In genomic region chr2:233469261-233470006, GRCh38 we compare ENCODE assay signal across 15 cellular contexts.
DNase-seq lines count a peak whose midpoint lies in the region; ATAC-seq and TF ChIP-seq lines count a peak whose summit lies in the region.
"Had no signal": no experiment of that assay in that cellular context is flagged by ENCODE, and none has a peak within 500 bp of the region (broad histone marks: within the 10 kb centered on the region; RNA-seq: fewer than 3 reads in every experiment).

No MANE protein-coding gene starts in this region.

- H3K4me3 ChIP-seq in fibroblast of lung (replicated peaks in 1 of 4; ENCODE audit: control extremely low read depth in 1 of 4, insufficient read depth in 1 of 4, low read depth in 3 of 4, low read length in 4 of 4), result no peak overlapping the region
- no peak overlapping the region for H3K4me3 ChIP-seq in mucosa of stomach (ENCODE audit: low read length)
- no peak overlapping the region for H3K4me3 ChIP-seq in thyroid gland (replicated peaks in 1 of 3)
- H3K4me3 ChIP-seq: adrenal gland, SJSA1, skin epidermis had no signal

- TF ChIP-seq CTCF in activated CD8-positive, alpha-beta T cell treated with anti-CD3 and anti-CD28 coated beads for 36 hours (IDR thresholded peaks at IDR 0.05), result no peak
- TF ChIP-seq CTCF in fibroblast of lung (conservative IDR thresholded peaks at IDR 0.05 in 1 of 2, IDR thresholded peaks at IDR 0.05 in 1 of 2; ENCODE audit: low read depth in 1 of 2, low read length in 2 of 2) (no peak), thyroid gland (IDR thresholded peaks at IDR 0.05) (no peak)

- ATAC-seq in activated CD8-positive, alpha-beta T cell treated with anti-CD3 and anti-CD28 coated beads for 36 hours, result no peak
- no peak for ATAC-seq in activated CD8-positive, alpha-beta T cell treated with anti-CD3 and anti-CD28 coated beads, Interleukin-2, amount 10 ng/mL, durations not matched to agents 7 days and 5 days
- no peak for ATAC-seq in HG02678 (IDR thresholded peaks at IDR 0.05; ENCODE audit: unreplicated experiment)

- H4K20me1 ChIP-seq in fibroblast of lung (ENCODE audit: control insufficient read depth, extremely low read depth, insufficient read depth, low read length), result no peaks in the 10 kb centered on the region

- peak overlapping the region; percentile 23 for H3K27ac ChIP-seq in fibroblast of lung (ENCODE audit: insufficient read depth, low read length)
- H3K27ac ChIP-seq in thyroid gland, result peak overlapping the region in 2 of 3 donors; percentile 26 to 47
- H3K27ac ChIP-seq: epithelial cell of prostate, SJSA1 had no signal

- H3K4me2 ChIP-seq in fibroblast of lung (ENCODE audit: extremely low read depth, insufficient read depth, low read length), result peak overlapping the region; percentile 35

- H3K79me2 ChIP-seq in fibroblast of lung (ENCODE audit: control insufficient read depth, insufficient read depth, low read length), result no peaks in the 10 kb centered on the region

- H3K36me3 ChIP-seq in fibroblast of lung (ENCODE audit: control insufficient read depth, insufficient read depth, low read length), result peaks cover 10% of the 10 kb centered on the region
- H3K36me3 ChIP-seq in mucosa of stomach (ENCODE audit: control insufficient read depth, insufficient read depth, low read length), result peaks cover 29% of the 10 kb centered on the region
- H3K36me3 ChIP-seq in thyroid gland, result peaks cover 15 to 21% of the 10 kb centered on the region in 2 donors

- H3K9me3 ChIP-seq in fibroblast of lung (ENCODE audit: control insufficient read depth, insufficient read depth, low read depth, low read length) (no peaks in the 10 kb centered on the region), mucosa of stomach (ENCODE audit: control insufficient read depth, low read length) (no peaks in the 10 kb centered on the region), thyroid gland (no peaks in the 10 kb centered on the region)
- H3K9me3 ChIP-seq: adrenal gland, SJSA1 had no signal

- POLR2A ChIA-PET in activated CD8-positive, alpha-beta T cell treated with anti-CD3 and anti-CD28 coated beads for 36 hours (lab: Charles Lee), result interaction anchor here (1.0 to 1.3 kb wide), 2 partner anchors 16 to 32 kb away, joined by 3 read pairs; no protein-coding TSS in a partner anchor
- POLR2A ChIA-PET in activated CD8-positive, alpha-beta T cell treated with anti-CD3 and anti-CD28 coated beads, Interleukin-2, amount 10 ng/mL, durations not matched to agents 7 days and 5 days (lab: Charles Lee), result no interaction called here

- H3K27me3 Mint-ChIP-seq in activated CD8-positive, alpha-beta T cell treated with anti-CD3 and anti-CD28 coated beads for 36 hours, result no peaks in the 10 kb centered on the region
- H3K27me3 Mint-ChIP-seq in activated CD8-positive, alpha-beta T cell treated with anti-CD3 and anti-CD28 coated beads, Interleukin-2, amount 10 ng/mL, durations not matched to agents 7 days and 5 days (ENCODE audit: low read depth), result no peaks in the 10 kb centered on the region

- H3K4me1 Mint-ChIP-seq in activated CD8-positive, alpha-beta T cell treated with anti-CD3 and anti-CD28 coated beads for 36 hours (ENCODE audit: low read depth), result no peaks in the 10 kb centered on the region
- no peaks in the 10 kb centered on the region for H3K4me1 Mint-ChIP-seq in activated CD8-positive, alpha-beta T cell treated with anti-CD3 and anti-CD28 coated beads, Interleukin-2, amount 10 ng/mL, durations not matched to agents 7 days and 5 days (ENCODE audit: low read depth)

- no peaks in the 10 kb centered on the region for H3K27me3 ChIP-seq in fibroblast of lung (ENCODE audit: control insufficient read depth, insufficient read depth, low read length)
- H3K27me3 ChIP-seq in mucosa of stomach (ENCODE audit: control insufficient read depth, insufficient read depth, low read length), result no peaks in the 10 kb centered on the region
- H3K27me3 ChIP-seq in thyroid gland, result no peaks in the 10 kb centered on the region
- H3K27me3 ChIP-seq: adrenal gland, SJSA1 had no signal

- H3K9ac ChIP-seq in fibroblast of lung (ENCODE audit: insufficient read depth, low read length), result no peak overlapping the region
- peak overlapping the region; percentile 7 for H3K9ac ChIP-seq in mucosa of stomach (ENCODE audit: low read length)

- 82 to 84% methylated on average over 26 to 31 of the region's 32 CpGs for WGBS in thyroid gland, 2 donors

- intact Hi-C loops in activated CD8-positive, alpha-beta T cell treated with anti-CD3 and anti-CD28 coated beads for 36 hours (cut with micrococcal nuclease), result no loop called here
- intact Hi-C loops in thyroid gland (cut with DNase I), result no loop called here

- CTCF ChIA-PET in activated CD8-positive, alpha-beta T cell treated with anti-CD3 and anti-CD28 coated beads for 36 hours (lab: Charles Lee), result no interaction called here
- CTCF ChIA-PET in activated CD8-positive, alpha-beta T cell treated with anti-CD3 and anti-CD28 coated beads, Interleukin-2, amount 10 ng/mL, durations not matched to agents 7 days and 5 days (lab: Charles Lee), result no interaction called here

- peaks cover 40% of the 10 kb centered on the region for H3K36me3 Mint-ChIP-seq in activated CD8-positive, alpha-beta T cell treated with anti-CD3 and anti-CD28 coated beads for 36 hours (ENCODE audit: low read depth)
- H3K36me3 Mint-ChIP-seq in activated CD8-positive, alpha-beta T cell treated with anti-CD3 and anti-CD28 coated beads, Interleukin-2, amount 10 ng/mL, durations not matched to agents 7 days and 5 days (ENCODE audit: low read depth), result peaks cover 47% of the 10 kb centered on the region

- no peak overlapping the region for H3K4me3 Mint-ChIP-seq in activated CD8-positive, alpha-beta T cell treated with anti-CD3 and anti-CD28 coated beads for 36 hours
- no peak overlapping the region for H3K4me3 Mint-ChIP-seq in activated CD8-positive, alpha-beta T cell treated with anti-CD3 and anti-CD28 coated beads, Interleukin-2, amount 10 ng/mL, durations not matched to agents 7 days and 5 days

- no peak overlapping the region for H2AFZ ChIP-seq in fibroblast of lung (ENCODE audit: low read length)

- peaks cover 3% of the 10 kb centered on the region for H3K4me1 ChIP-seq in fibroblast of lung (ENCODE audit: control insufficient read depth, extremely low read depth, insufficient read depth, low read length)
- H3K4me1 ChIP-seq in mucosa of stomach (ENCODE audit: control insufficient read depth, insufficient read depth, low read length), result peaks cover 18% of the 10 kb centered on the region
- H3K4me1 ChIP-seq in thyroid gland, result peaks cover 7 to 17% of the 10 kb centered on the region in 2 donors
- H3K4me1 ChIP-seq: adrenal gland, SJSA1 had no signal

- no peak for TF ChIP-seq POLR2A in thyroid gland (IDR thresholded peaks at IDR 0.05)

- no peak for DNase-seq in activated CD8-positive, alpha-beta T cell treated with anti-CD3 and anti-CD28 coated beads for 36 hours
- no peak for DNase-seq in activated CD8-positive, alpha-beta T cell treated with anti-CD3 and anti-CD28 coated beads, Interleukin-2, amount 10 ng/mL, durations not matched to agents 7 days and 5 days
- DNase-seq in fibroblast of lung (ENCODE audit: low read depth in 2 of 2), result no peak
- peak; percentile 30 to 39 for DNase-seq in thyroid gland
- DNase-seq in NCI-H1092 treated with DMSO at 0.1 percent for 48 hours (lab: John Stamatoyannopoulos, UW), result no peak
- DNase-seq in pons (ENCODE audit: low spot score), result no peak
- DNase-seq: DMS79 treated with DMSO at 0.1 percent for 48 hours, IMR-90, NCI-H510A had no signal

- H3K9me3 Mint-ChIP-seq in activated CD8-positive, alpha-beta T cell treated with anti-CD3 and anti-CD28 coated beads for 36 hours, result no peaks in the 10 kb centered on the region
- H3K9me3 Mint-ChIP-seq in activated CD8-positive, alpha-beta T cell treated with anti-CD3 and anti-CD28 coated beads, Interleukin-2, amount 10 ng/mL, durations not matched to agents 7 days and 5 days (ENCODE audit: insufficient read depth), result no peaks in the 10 kb centered on the region

- peak overlapping the region; percentile 27 for H3K27ac Mint-ChIP-seq in activated CD8-positive, alpha-beta T cell treated with anti-CD3 and anti-CD28 coated beads for 36 hours
- no peak overlapping the region for H3K27ac Mint-ChIP-seq in activated CD8-positive, alpha-beta T cell treated with anti-CD3 and anti-CD28 coated beads, Interleukin-2, amount 10 ng/mL, durations not matched to agents 7 days and 5 days

Comparison
In these comparisons a context has a peak if more than half of its experiments do, and no peak if none do; other contexts are left out.
1. DNase-seq: peak in thyroid gland (2 of 2); none in activated CD8-positive, alpha-beta T cell treated with anti-CD3 and anti-CD28 coated beads for 36 hours (single experiment), activated CD8-positive, alpha-beta T cell treated with anti-CD3 and anti-CD28 coated beads, Interleukin-2, amount 10 ng/mL, durations not matched to agents 7 days and 5 days (single experiment), fibroblast of lung (0 of 2), NCI-H1092 treated with DMSO at 0.1 percent for 48 hours (single experiment) and pons (single experiment).